In the genomic region with DNA sequence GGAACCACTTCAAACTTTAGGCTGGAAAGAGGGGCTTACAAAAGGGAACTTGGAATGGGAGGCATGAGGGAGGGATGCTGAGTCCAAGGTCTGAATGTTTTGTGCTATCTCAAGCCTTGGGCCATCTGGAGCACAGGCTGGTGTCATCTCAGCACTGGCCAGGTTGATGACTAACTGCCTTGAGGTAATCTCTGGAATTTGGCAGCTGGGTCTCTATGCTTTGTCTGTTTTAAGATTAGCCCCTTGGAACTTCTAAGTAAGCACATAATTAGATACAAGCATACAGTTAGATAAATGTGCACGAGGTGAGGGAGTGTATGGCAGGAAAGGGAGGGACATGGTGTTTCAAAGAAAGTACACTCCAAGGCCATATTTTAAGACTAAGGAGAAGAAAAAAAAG, we compare ENCODE assay signal across 12 cellular contexts.
DNase-seq lines count a peak whose midpoint lies in the region; FAIRE-seq and TF ChIP-seq lines count a peak whose summit lies in the region.
"Had no signal": no experiment of that assay in that cellular context is flagged by ENCODE, and none has a peak within 500 bp of the region (broad histone marks: within the 10 kb centered on the region; RNA-seq: fewer than 3 reads in every experiment).

No MANE protein-coding gene starts in this region.

- H3K36me3 ChIP-seq in brain microvascular endothelial cell (replicated peaks) (no peaks in the 10 kb centered on the region), small intestine (ENCODE audit: control insufficient read depth in 2 of 2, insufficient read depth in 2 of 2, low read length in 2 of 2) (no peaks in the 10 kb centered on the region)
- H3K36me3 ChIP-seq: gastrocnemius medialis had no signal

- CTCF ChIA-PET in AG04450 (lab: Charles Lee): interaction anchor here (0.7 kb wide), 1 partner anchor 18 kb away, joined by 3 read pairs; no protein-coding TSS in a partner anchor

- no peak for TF ChIP-seq CTCF in AG04450 (IDR thresholded peaks at IDR 0.05; ENCODE audit: low read depth, low read length)
- no peak for TF ChIP-seq CTCF in brain microvascular endothelial cell (IDR thresholded peaks at IDR 0.05; ENCODE audit: low read depth, low read length, missing control alignments)

- in situ Hi-C loops in brain microvascular endothelial cell (cut with HindIII; ENCODE audit: low pct_ligation_motif_present, low sequenced_read_pairs): no loop called here

- no peaks in the 10 kb centered on the region for H3K4me1 ChIP-seq in small intestine (ENCODE audit: control insufficient read depth in 2 of 2, insufficient read depth in 1 of 2, low read depth in 1 of 2, low read length in 1 of 2)
- H3K4me1 ChIP-seq: gastrocnemius medialis had no signal

- H3K9me3 ChIP-seq in AG04450 (ENCODE audit: control insufficient read depth, insufficient read depth, low read length) (no peaks in the 10 kb centered on the region), small intestine (ENCODE audit: control insufficient read depth, low read depth) (no peaks in the 10 kb centered on the region)
- H3K9me3 ChIP-seq: gastrocnemius medialis had no signal

- H3K27me3 ChIP-seq in AG04450 (ENCODE audit: control insufficient read depth, insufficient read depth, low read length): no peaks in the 10 kb centered on the region
- H3K27me3 ChIP-seq in brain microvascular endothelial cell (replicated peaks): no peaks in the 10 kb centered on the region
- H3K27me3 ChIP-seq in small intestine (ENCODE audit: control insufficient read depth in 2 of 2, insufficient read depth in 2 of 2, low read length in 2 of 2): no peaks in the 10 kb centered on the region
- H3K27me3 ChIP-seq: gastrocnemius medialis had no signal

- POLR2A ChIA-PET in AG04450 (lab: Yijun Ruan, JAX): no interaction called here

- no peak for FAIRE-seq in small intestine (lab: Jason Lieb, UNC)

- H3K27ac ChIP-seq in AG04450 (ENCODE audit: low read depth, low read length) (no peak overlapping the region), brain microvascular endothelial cell (no peak overlapping the region), small intestine (ENCODE audit: low read depth in 1 of 2, low read length in 1 of 2) (no peak overlapping the region)
- H3K27ac ChIP-seq: gastrocnemius medialis had no signal

- no peak overlapping the region for H3K4me3 ChIP-seq in AG04450 (ENCODE audit: low read depth, low read length)
- H3K4me3 ChIP-seq in brain microvascular endothelial cell (ENCODE audit: low read depth, low read length): no peak overlapping the region
- no peak overlapping the region for H3K4me3 ChIP-seq in small intestine (ENCODE audit: low read depth in 1 of 2, low read length in 2 of 2)
- H3K4me3 ChIP-seq: gastrocnemius medialis had no signal

- peak; percentile 55 for DNase-seq in AG04450 (ENCODE audit: low read depth, low spot score)
- peak in 67 of 76 experiments; percentile 5 to 87 (median 45) for DNase-seq in HUDEP-2 (lab: John Stamatoyannopoulos, UW; ENCODE audit: unreplicated experiment in 76 of 76)
- peak; percentile 57 for DNase-seq in brain microvascular endothelial cell
- peak; percentile 79 for DNase-seq in iris pigment epithelial cell (ENCODE audit: low read depth)
- DNase-seq in GOT3 (lab: John Stamatoyannopoulos, UW): no peak
- no peak for DNase-seq in small intestine
- no peak for DNase-seq in ecto neural progenitor cell (ENCODE audit: low spot score)
- DNase-seq in activated naive CD4-positive, alpha-beta T cell treated with Interleukin-2 at 50 U/mL for 16 hours: no peak
- DNase-seq: activated naive CD8-positive, alpha-beta T cell treated with anti-CD3 and anti-CD28 coated beads, Interleukin-2, amount 50 U/mL, for 24 hours; gastrocnemius medialis; KG1; stimulated activated CD8-positive, alpha-beta memory T cell treated with anti-CD3 and anti-CD28 coated beads, Interleukin-4, amount 100 ng/mL, for 48 hours had no signal

- 11 to 37% (median 19%) methylated on average over 1 of the region's 1 CpG for WGBS in small intestine, 3 donors

Comparison
In these comparisons a context has a peak if more than half of its experiments do, and no peak if none do; other contexts are left out.
1. DNase-seq: peak in AG04450 (single experiment), HUDEP-2 (67 of 76), brain microvascular endothelial cell (single experiment) and iris pigment epithelial cell (single experiment); none in GOT3 (single experiment), small intestine (single experiment), ecto neural progenitor cell (single experiment) and activated naive CD4-positive, alpha-beta T cell treated with Interleukin-2 at 50 U/mL for 16 hours (single experiment).